In genomic region chr10:103431902-103432301, GRCh38 we compare ENCODE assay signal across 20 cellular contexts. TPM values are rescaled to one million over a fixed set of nuclear protein-coding genes. Genes with fewer than 3 reads are reported as not detected.
A peak's percentile ranks its signal among the peaks of the same experiment; 100 is the strongest.
DNase-seq lines count a peak whose midpoint lies in the region; ATAC-seq, FAIRE-seq and TF ChIP-seq lines count a peak whose summit lies in the region.
"Had no signal": no experiment of that assay in that cellular context is flagged by ENCODE, and none has a peak within 500 bp of the region (broad histone marks: within the 10 kb centered on the region; RNA-seq: fewer than 3 reads in every experiment).

No MANE protein-coding gene starts in this region.

- H3K4me1 ChIP-seq in pancreas = no peaks in the 10 kb centered on the region
- H3K4me1 ChIP-seq: Caco-2 had no signal

- H3K9me3 ChIP-seq in pancreas = no peaks in the 10 kb centered on the region
- H3K9me3 ChIP-seq: Caco-2 had no signal

- H3K4me1 Mint-ChIP-seq in activated CD8-positive, alpha-beta memory T cell treated with anti-CD3 and anti-CD28 coated beads, Interleukin-2, amount 10 ng/mL, durations not matched to agents 7 days and 5 days = peaks cover 50% of the 10 kb centered on the region
- H3K4me1 Mint-ChIP-seq: GM23338 had no signal

- peaks cover 0 to 31% (median 5%) of the 10 kb centered on the region in 3 donors for H3K36me3 ChIP-seq in pancreas

- no peak for DNase-seq in activated CD8-positive, alpha-beta memory T cell treated with anti-CD3 and anti-CD28 coated beads, Interleukin-2, amount 10 ng/mL, durations not matched to agents 7 days and 5 days
- no peak for DNase-seq in activated CD8-positive, alpha-beta memory T cell treated with anti-CD3 and anti-CD28 coated beads, Interleukin-2, amount 50 U/mL, for 48 hours
- DNase-seq in LNCaP clone FGC (ENCODE audit: low read depth) (peak; percentile 80), pancreas (no peak), hypothalamus (lab: John Stamatoyannopoulos, UW) (no peak), pons (ENCODE audit: low spot score) (no peak), erythroblast (lab: John Stamatoyannopoulos, UW) (no peak)
- DNase-seq: Caco-2, DMS79 treated with DMSO at 0.1 percent for 48 hours, KBM-7, NCI-H1092, NCI-H2227 treated with DMSO at 0.1 percent for 48 hours, NCI-H526 treated with DMSO at 0.1 percent for 48 hours, PC-9 had no signal

- H3K27ac Mint-ChIP-seq in activated CD8-positive, alpha-beta memory T cell treated with anti-CD3 and anti-CD28 coated beads, Interleukin-2, amount 10 ng/mL, durations not matched to agents 7 days and 5 days = peak overlapping the region; percentile 59
- H3K27ac Mint-ChIP-seq: GM23338 had no signal

- peaks cover 63% of the 10 kb centered on the region for H3K36me3 Mint-ChIP-seq in activated CD8-positive, alpha-beta memory T cell treated with anti-CD3 and anti-CD28 coated beads, Interleukin-2, amount 10 ng/mL, durations not matched to agents 7 days and 5 days

- no peaks in the 10 kb centered on the region for H3K27me3 Mint-ChIP-seq in activated CD8-positive, alpha-beta memory T cell treated with anti-CD3 and anti-CD28 coated beads, Interleukin-2, amount 10 ng/mL, durations not matched to agents 7 days and 5 days

- H3K4me3 Mint-ChIP-seq in activated CD8-positive, alpha-beta memory T cell treated with anti-CD3 and anti-CD28 coated beads, Interleukin-2, amount 10 ng/mL, durations not matched to agents 7 days and 5 days = no peak overlapping the region
- H3K4me3 Mint-ChIP-seq: GM23338 had no signal

- CTCF ChIA-PET in activated CD8-positive, alpha-beta memory T cell treated with anti-CD3 and anti-CD28 coated beads, Interleukin-2, amount 10 ng/mL, durations not matched to agents 7 days and 5 days (lab: Charles Lee) = interaction anchor here (0.7 to 2.3 kb wide), 6 partner anchors 14 to 59 kb away, joined by 3 to 8 read pairs (median 4); no protein-coding TSS in a partner anchor

- TF ChIP-seq CTCF in LNCaP clone FGC (IDR thresholded peaks at IDR 0.05; ENCODE audit: control insufficient read depth, extremely low read depth, insufficient read depth) (no peak), pancreas (IDR thresholded peaks at IDR 0.05) (no peak)

- 33 to 39% methylated on average over 8 of the region's 8 CpGs for WGBS in pancreas, 2 donors

- H3K27me3 ChIP-seq in pancreas = no peaks in the 10 kb centered on the region

- no peak overlapping the region for H3K27ac ChIP-seq in pancreas
- H3K27ac ChIP-seq: HL-60, PC-9 had no signal

- no peaks in the 10 kb centered on the region for H3K9me3 Mint-ChIP-seq in activated CD8-positive, alpha-beta memory T cell treated with anti-CD3 and anti-CD28 coated beads, Interleukin-2, amount 10 ng/mL, durations not matched to agents 7 days and 5 days (ENCODE audit: low read depth)
- H3K9me3 Mint-ChIP-seq: GM23338 had no signal

- no peak for TF ChIP-seq POLR2A in erythroblast (IDR thresholded peaks at IDR 0.05; ENCODE audit: low read length)

- FAIRE-seq in islet of Langerhans (lab: Jason Lieb, UNC) = peak; percentile 60
- no peak for FAIRE-seq in pancreas (lab: Jason Lieb, UNC)
- FAIRE-seq: G401.6 had no signal

- H3K4me3 ChIP-seq in LNCaP clone FGC (ENCODE audit: low read depth, low read length) (no peak overlapping the region), pancreas (no peak overlapping the region)
- H3K4me3 ChIP-seq: GM23338, PC-9 had no signal

- ATAC-seq in activated CD8-positive, alpha-beta memory T cell treated with anti-CD3 and anti-CD28 coated beads, Interleukin-2, amount 10 ng/mL, durations not matched to agents 7 days and 5 days = no peak
- ATAC-seq in pancreas = peak in 3 of 4 donors; percentile 44 to 63 (median 62)
- ATAC-seq: GM23338 had no signal

- intact Hi-C loops in pancreas (cut with DNase I) = loop anchor here in 1 of 3 donors (5.0 kb wide), 1 partner anchor 45 kb away; the partner anchor contains the start of gene CALHM3

RNA-seq across cellular contexts. Expression of gene CALHM2, which starts 20.3 kb away (rescaled TPM):
- total RNA-seq in activated CD8-positive, alpha-beta memory T cell treated with anti-CD3 and anti-CD28 coated beads, Interleukin-2, amount 10 ng/mL, durations not matched to agents 7 days and 5 days = 10 to 100 TPM; 65.6 to 93.4 TPM
- total RNA-seq in pancreas = 10 to 100 TPM in 1 of 6 donors, 1 to 10 TPM in 5; 1.1 to 14.0 (median 4.1) TPM
- polyA plus RNA-seq in pancreas = 1 to 10 TPM; 7.0 to 7.7 TPM

RNA-seq across cellular contexts. Expression of gene CALHM1, which starts 26.8 kb away (rescaled TPM):
- 1 to 10 TPM in 1 of 2 experiments, under 1 TPM in 1; 0.47 to 1.1 TPM for total RNA-seq in activated CD8-positive, alpha-beta memory T cell treated with anti-CD3 and anti-CD28 coated beads, Interleukin-2, amount 10 ng/mL, durations not matched to agents 7 days and 5 days
- under 1 TPM in 1 of 6 donors, not detected in 5; 0.16 TPM for total RNA-seq in pancreas
- polyA plus RNA-seq in pancreas = not detected
- total RNA-seq: A673, Caco-2, GM23338, MCF 10A, PC-9 had no signal

RNA-seq across cellular contexts. Expression of gene PDCD11, which starts 35.5 kb away (rescaled TPM):
- total RNA-seq in activated CD8-positive, alpha-beta memory T cell treated with anti-CD3 and anti-CD28 coated beads, Interleukin-2, amount 10 ng/mL, durations not matched to agents 7 days and 5 days = 10 to 100 TPM; 59.4 to 67.7 TPM
- total RNA-seq in pancreas = 10 to 100 TPM; 11.3 to 17.3 (median 15.9) TPM
- polyA plus RNA-seq in pancreas = 10 to 100 TPM; 18.2 to 27.4 TPM

RNA-seq across cellular contexts. Expression of gene ATP5MK, which starts 35.6 kb away (rescaled TPM):
- 100 to 1,000 TPM; 274 to 387 TPM for total RNA-seq in activated CD8-positive, alpha-beta memory T cell treated with anti-CD3 and anti-CD28 coated beads, Interleukin-2, amount 10 ng/mL, durations not matched to agents 7 days and 5 days
- 100 to 1,000 TPM; 113 to 150 (median 132) TPM for total RNA-seq in pancreas
- 100 to 1,000 TPM; 376 to 488 TPM for polyA plus RNA-seq in pancreas

RNA-seq across cellular contexts. Expression of gene CALHM3, which starts 47.1 kb away (rescaled TPM):
- not detected for total RNA-seq in activated CD8-positive, alpha-beta memory T cell treated with anti-CD3 and anti-CD28 coated beads, Interleukin-2, amount 10 ng/mL, durations not matched to agents 7 days and 5 days
- total RNA-seq in pancreas = under 1 TPM; 0.08 to 0.58 (median 0.17) TPM
- polyA plus RNA-seq in pancreas = 1 to 10 TPM in 1 of 2 donors, under 1 TPM in 1; 0.11 to 1.5 TPM
- total RNA-seq: A673, MCF 10A had no signal

Comparison
In these comparisons a context has a peak if more than half of its experiments do, and no peak if none do; other contexts are left out.
1. RNA of gene CALHM2, which starts 20.3 kb away (total RNA-seq): 65.6 to 93.4 TPM in activated CD8-positive, alpha-beta memory T cell treated with anti-CD3 and anti-CD28 coated beads, Interleukin-2, amount 10 ng/mL, durations not matched to agents 7 days and 5 days; 1.1 to 14.0 TPM in pancreas; every median in the first group is over 4 times any median in the second.